In genomic region chr9:9498147-9498546, GRCh38 we compare ENCODE assay signal across 28 cellular contexts.
DNase-seq lines count a peak whose midpoint lies in the region; ATAC-seq and TF ChIP-seq lines count a peak whose summit lies in the region.
"Had no signal": no experiment of that assay in that cellular context is flagged by ENCODE, and none has a peak within 500 bp of the region (broad histone marks: within the 10 kb centered on the region; RNA-seq: fewer than 3 reads in every experiment).

No MANE protein-coding gene starts in this region.

- H3K4me1 ChIP-seq in HUES64 (ENCODE audit: insufficient read depth, low read length) (no peaks in the 10 kb centered on the region), Caco-2 (no peaks in the 10 kb centered on the region)
- H3K4me1 ChIP-seq: gastrocnemius medialis, HAP-1, neural progenitor cell, pancreas, thyroid gland had no signal

- no peak for TF ChIP-seq CTCF in retinal pigment epithelial cell (conservative IDR thresholded peaks at IDR 0.05; ENCODE audit: low read depth, low read length)
- TF ChIP-seq CTCF in Caco-2 (IDR thresholded peaks at IDR 0.05; ENCODE audit: insufficient read depth in 1 of 2, low read depth in 1 of 2, low read length in 1 of 2, severe bottlenecking in 1 of 2, unreplicated experiment in 1 of 2) = no peak

- H3K27me3 ChIP-seq in HUES64 (ENCODE audit: insufficient read depth, low read length) = no peaks in the 10 kb centered on the region
- H3K27me3 ChIP-seq in Caco-2 (replicated peaks; ENCODE audit: control insufficient read depth, insufficient read depth, low read length) = no peaks in the 10 kb centered on the region
- H3K27me3 ChIP-seq: gastrocnemius medialis, hepatocyte, neural progenitor cell, pancreas, thyroid gland had no signal

- intact Hi-C loops in Caco-2 (cut with micrococcal nuclease; ENCODE audit: unreplicated experiment) = no loop called here

- WGBS in HUES64 = 98% methylated on average over 3 of the region's 3 CpGs

- H3K27ac Mint-ChIP-seq in Caco-2 (ENCODE audit: unreplicated experiment) = no peak overlapping the region
- H3K27ac Mint-ChIP-seq: activated T-cell treated with anti-CD3 and anti-CD28 coated beads, Interleukin-2, amount 50 U/mL, for 72 hours; neural progenitor cell had no signal

- H3K4me3 ChIP-seq in HUES64 (ENCODE audit: low read length) (no peak overlapping the region), retinal pigment epithelial cell (ENCODE audit: low read length) (no peak overlapping the region), Caco-2 (ENCODE audit: low read depth, low read length) (no peak overlapping the region)
- H3K4me3 ChIP-seq: gastrocnemius medialis, HAP-1, hepatocyte, neural progenitor cell, pancreas, thyroid gland had no signal

- H3K4me1 Mint-ChIP-seq in Caco-2 (ENCODE audit: low read depth, unreplicated experiment) = no peaks in the 10 kb centered on the region
- H3K4me1 Mint-ChIP-seq: neural progenitor cell had no signal

- DNase-seq in SKM-1 (lab: John Stamatoyannopoulos, UW; ENCODE audit: unreplicated experiment) (peak; percentile 58), globus pallidus (ENCODE audit: low spot score) (peak; percentile 25), retinal pigment epithelial cell (ENCODE audit: low read depth) (peak; percentile 2), Caco-2 (no peak)
- DNase-seq in activated CD4-positive, alpha-beta T cell treated with anti-CD3 and anti-CD28 coated beads, Interleukin-2, amount 50 U/mL, for 48 hours = no peak
- DNase-seq: ACHN; activated CD4-positive, CD25-positive, alpha-beta regulatory T cell; activated naive CD4-positive, alpha-beta T cell treated with Interleukin-2 at 50 U/mL for 16 hours; activated T-cell treated with anti-CD3 and anti-CD28 coated beads, Interleukin-2, amount 50 U/mL, for 72 hours; cerebellar nuclear complex; gastrocnemius medialis; Karpas-422; mesenchymal stem cell; NCI-H1048; NCI-H1694; NCI-H446; NCI-H774; pancreas; retina; stimulated activated CD4-positive, alpha-beta T cell treated with anti-CD3 and anti-CD28 coated beads, Interleukin-2, amount 100 ng/mL, for 24 hours; stimulated activated naive CD8-positive, alpha-beta T cell treated with anti-CD3 and anti-CD28 coated beads, Interleukin-15, Interleukin-2, amounts not matched to agents 100 U/mL and 50 U/mL, for 24 hours; thyroid gland had no signal

- H3K36me3 Mint-ChIP-seq in Caco-2 (ENCODE audit: insufficient read depth, unreplicated experiment) = no peaks in the 10 kb centered on the region

- H3K27me3 Mint-ChIP-seq in Caco-2 (ENCODE audit: insufficient read depth, unreplicated experiment) = no peaks in the 10 kb centered on the region

- H3K9ac ChIP-seq in HUES64 (ENCODE audit: low read depth, low read length) = no peak overlapping the region
- H3K9ac ChIP-seq: neural progenitor cell had no signal

- H3K9me3 ChIP-seq in HUES64 (ENCODE audit: insufficient read depth, low read depth, low read length) (peaks cover 16% of the 10 kb centered on the region), Caco-2 (no peaks in the 10 kb centered on the region)
- H3K9me3 ChIP-seq: gastrocnemius medialis, HAP-1, pancreas, thyroid gland had no signal

- ATAC-seq in GM21447 (IDR thresholded peaks at IDR 0.05; ENCODE audit: unreplicated experiment) = no peak
- ATAC-seq: activated T-cell treated with anti-CD3 and anti-CD28 coated beads, Interleukin-2, amount 50 U/mL, for 72 hours; gastrocnemius medialis; pancreas; stimulated activated naive CD8-positive, alpha-beta T cell treated with anti-CD3 and anti-CD28 coated beads, Interleukin-15, Interleukin-2, amounts not matched to agents 100 U/mL and 50 U/mL, for 24 hours had no signal

- no TSS peak for BruUV-seq in Caco-2 (replicated peaks; lab: Mats Ljungman, UMichigan)

- H3K4me3 Mint-ChIP-seq in Caco-2 (ENCODE audit: unreplicated experiment) = no peak overlapping the region
- H3K4me3 Mint-ChIP-seq: activated T-cell treated with anti-CD3 and anti-CD28 coated beads, Interleukin-2, amount 50 U/mL, for 72 hours; neural progenitor cell had no signal

- H3K9me3 Mint-ChIP-seq in Caco-2 (ENCODE audit: unreplicated experiment) = no peaks in the 10 kb centered on the region

- H3K36me3 ChIP-seq in HUES64 (ENCODE audit: insufficient read depth, low read length) (no peaks in the 10 kb centered on the region), Caco-2 (ENCODE audit: control insufficient read depth, insufficient read depth, low read length) (no peaks in the 10 kb centered on the region)
- H3K36me3 ChIP-seq: gastrocnemius medialis, HAP-1, neural progenitor cell, pancreas, thyroid gland had no signal

- CTCF ChIA-PET in Caco-2 (lab: Charles Lee) = no interaction called here

- POLR2A ChIA-PET in Caco-2 (lab: Charles Lee) = no interaction called here

- peak overlapping the region; percentile 7; the same call in 1 of the 2 replicates for H3K27ac ChIP-seq in HUES64 (ENCODE audit: low read depth, low read length)
- H3K27ac ChIP-seq: gastrocnemius medialis, hepatocyte, neural progenitor cell, pancreas, RWPE1, thyroid gland had no signal

Comparison
In these comparisons a context has a peak if more than half of its experiments do, and no peak if none do; other contexts are left out.
1. DNase-seq: peak in SKM-1 (single experiment), globus pallidus (single experiment) and retinal pigment epithelial cell (single experiment); none in Caco-2 (0 of 2) and activated CD4-positive, alpha-beta T cell treated with anti-CD3 and anti-CD28 coated beads, Interleukin-2, amount 50 U/mL, for 48 hours (0 of 2).